ENCODE assay signal across 24 cellular contexts in the genomic region with DNA sequence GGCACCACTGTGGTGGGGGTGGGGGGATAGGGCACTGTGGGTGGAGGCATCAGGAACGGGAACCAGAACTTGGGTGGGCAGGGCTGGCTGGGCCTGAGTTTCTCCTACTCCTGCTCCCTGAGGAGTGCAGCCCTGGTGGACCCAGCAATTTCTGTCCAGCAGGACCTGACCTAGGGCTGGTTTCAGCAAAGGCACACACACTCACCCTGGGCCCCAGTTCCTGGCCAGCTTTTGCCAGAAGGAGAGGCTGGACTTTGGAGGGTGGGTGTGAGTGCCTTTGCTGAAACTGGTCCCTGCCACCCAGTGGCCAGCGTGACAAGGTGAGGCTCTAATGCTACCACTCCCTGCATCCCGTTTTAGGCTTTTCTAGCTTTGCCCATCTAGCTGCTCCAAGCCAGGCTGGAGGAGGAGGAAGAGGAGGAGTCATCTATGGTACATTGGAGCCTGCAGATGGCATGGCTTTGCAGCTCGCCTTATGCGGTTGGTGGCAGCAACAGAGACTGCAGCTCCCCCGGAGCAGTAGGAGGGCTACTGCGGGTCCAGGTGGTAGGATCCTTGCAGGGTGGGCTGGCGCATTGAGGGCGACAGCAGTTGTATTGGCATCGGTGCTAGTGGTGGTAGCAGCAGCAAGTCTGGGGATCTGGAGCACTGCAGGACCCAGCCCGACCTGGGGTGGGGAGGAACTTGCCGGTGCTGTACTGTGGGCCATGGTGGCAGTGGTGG. TPM values are rescaled to one million over a fixed set of nuclear protein-coding genes. Genes with fewer than 3 reads are reported as not detected.
DNase-seq lines count a peak whose midpoint lies in the region; ATAC-seq and TF ChIP-seq lines count a peak whose summit lies in the region.
"Had no signal": no experiment of that assay in that cellular context is flagged by ENCODE, and none has a peak within 500 bp of the region (broad histone marks: within the 10 kb centered on the region; RNA-seq: fewer than 3 reads in every experiment).

No MANE protein-coding gene starts in this region.

- H3K27ac Mint-ChIP-seq in activated CD4-positive, alpha-beta T cell treated with anti-CD3 and anti-CD28 coated beads, Interleukin-2, amount 10 ng/mL, durations not matched to agents 24 days and 14 days, result no peak overlapping the region
- H3K27ac Mint-ChIP-seq: activated CD8-positive, alpha-beta memory T cell treated with anti-CD3 and anti-CD28 coated beads, Interleukin-2, amount 10 ng/mL, durations not matched to agents 7 days and 5 days; activated naive CD8-positive, alpha-beta T cell; stimulated activated naive CD8-positive, alpha-beta T cell treated with anti-CD3 and anti-CD28 coated beads, Interleukin-15, Interleukin-2, amounts not matched to agents 100 ng/mL and 50 ng/mL, for 24 hours; type B pancreatic cell had no signal

- POLR2A ChIA-PET in PC-9 (lab: Charles Lee; ENCODE audit: unreplicated experiment), result no interaction called here

- H3K79me2 ChIP-seq in PC-9 (ENCODE audit: low read depth), result no peaks in the 10 kb centered on the region
- H3K79me2 ChIP-seq: hepatocyte had no signal

- no peak overlapping the region for H2AFZ ChIP-seq in PC-9
- H2AFZ ChIP-seq: hepatocyte had no signal

- H3K4me3 Mint-ChIP-seq in activated CD4-positive, alpha-beta T cell treated with anti-CD3 and anti-CD28 coated beads, Interleukin-2, amount 10 ng/mL, durations not matched to agents 24 days and 14 days, result no peak overlapping the region
- H3K4me3 Mint-ChIP-seq: activated CD8-positive, alpha-beta memory T cell treated with anti-CD3 and anti-CD28 coated beads, Interleukin-2, amount 10 ng/mL, durations not matched to agents 7 days and 5 days; activated naive CD8-positive, alpha-beta T cell; neural crest cell; stimulated activated naive CD8-positive, alpha-beta T cell treated with anti-CD3 and anti-CD28 coated beads, Interleukin-15, Interleukin-2, amounts not matched to agents 100 ng/mL and 50 ng/mL, for 24 hours; type B pancreatic cell had no signal

- H3K27ac ChIP-seq in WERI-Rb-1 (no peak overlapping the region), PC-9 (no peak overlapping the region)
- H3K27ac ChIP-seq: 22Rv1, hepatocyte, prostate gland had no signal

- DNase-seq in activated CD4-positive, alpha-beta T cell treated with anti-CD3 and anti-CD28 coated beads, Interleukin-2, amount 10 ng/mL, durations not matched to agents 24 days and 14 days, result peak; percentile 44
- no peak for DNase-seq in activated CD4-positive, alpha-beta T cell treated with anti-CD3 and anti-CD28 coated beads for 48 hours
- DNase-seq in WERI-Rb-1 (no peak), NCI-H748 (lab: John Stamatoyannopoulos, UW; ENCODE audit: unreplicated experiment) (no peak), PC-9 (no peak), lower leg skin (ENCODE audit: low spot score in 2 of 2) (no peak)
- no peak for DNase-seq in stimulated activated CD8-positive, alpha-beta memory T cell treated with anti-CD3 and anti-CD28 coated beads, Interleukin-4, amount 100 ng/mL, for 48 hours
- DNase-seq: activated CD4-positive, alpha-beta T cell treated with anti-CD3 and anti-CD28 coated beads for 1 hour; activated CD8-positive, alpha-beta memory T cell treated with anti-CD3 and anti-CD28 coated beads, Interleukin-2, amount 10 ng/mL, durations not matched to agents 7 days and 5 days; cerebellar nuclear complex; foreskin melanocyte; NCI-H1105; NCI-H2081 treated with DMSO at 0.1 percent for 48 hours; NCI-H524; SHP77 treated with DMSO at 0.1 percent for 48 hours; stimulated activated CD4-positive, alpha-beta T cell treated with anti-CD3 and anti-CD28 coated beads, Interleukin-2, amount 100 ng/mL, for 24 hours had no signal

- H3K27me3 ChIP-seq in WERI-Rb-1 (ENCODE audit: insufficient read depth, low read depth, severe bottlenecking), result no peaks in the 10 kb centered on the region
- peaks cover 85% of the 10 kb centered on the region for H3K27me3 ChIP-seq in PC-9 (ENCODE audit: insufficient read depth, low read depth)

- H3K36me3 ChIP-seq in WERI-Rb-1 (no peaks in the 10 kb centered on the region), PC-9 (ENCODE audit: low read depth) (no peaks in the 10 kb centered on the region)
- H3K36me3 ChIP-seq: prostate gland had no signal

- BruUV-seq in PC-9 (replicated peaks; lab: Mats Ljungman, UMichigan), result no TSS peak

- no peaks in the 10 kb centered on the region for H3K9me3 Mint-ChIP-seq in activated CD4-positive, alpha-beta T cell treated with anti-CD3 and anti-CD28 coated beads, Interleukin-2, amount 10 ng/mL, durations not matched to agents 24 days and 14 days
- H3K9me3 Mint-ChIP-seq: neural crest cell; stimulated activated naive CD8-positive, alpha-beta T cell treated with anti-CD3 and anti-CD28 coated beads, Interleukin-15, Interleukin-2, amounts not matched to agents 100 ng/mL and 50 ng/mL, for 24 hours; type B pancreatic cell had no signal

- no peaks in the 10 kb centered on the region for H4K20me1 ChIP-seq in PC-9 (ENCODE audit: insufficient read depth)

- 80 to 84% methylated on average over 10 to 11 of the region's 12 CpGs for WGBS in lower leg skin, 2 donors

- H3K4me2 ChIP-seq in PC-9, result no peak overlapping the region
- H3K4me2 ChIP-seq: hepatocyte had no signal

- H3K4me3 ChIP-seq in WERI-Rb-1 (ENCODE audit: low read depth, low read length), result no peak overlapping the region
- H3K4me3 ChIP-seq in PC-9, result no peak overlapping the region
- H3K4me3 ChIP-seq in lower leg skin (ENCODE audit: low read depth, poor library complexity, severe bottlenecking), result no peak overlapping the region
- H3K4me3 ChIP-seq: hepatocyte, prostate gland had no signal

- peak; percentile 5 for ATAC-seq in HG02885 (IDR thresholded peaks at IDR 0.05; ENCODE audit: poor library complexity, unreplicated experiment)
- ATAC-seq: activated CD8-positive, alpha-beta memory T cell treated with anti-CD3 and anti-CD28 coated beads, Interleukin-2, amount 10 ng/mL, durations not matched to agents 7 days and 5 days had no signal

- H3K36me3 Mint-ChIP-seq in activated CD4-positive, alpha-beta T cell treated with anti-CD3 and anti-CD28 coated beads, Interleukin-2, amount 10 ng/mL, durations not matched to agents 24 days and 14 days (ENCODE audit: low read depth), result no peaks in the 10 kb centered on the region
- H3K36me3 Mint-ChIP-seq: activated CD8-positive, alpha-beta memory T cell treated with anti-CD3 and anti-CD28 coated beads, Interleukin-2, amount 10 ng/mL, durations not matched to agents 7 days and 5 days; activated naive CD8-positive, alpha-beta T cell; type B pancreatic cell had no signal

- no peaks in the 10 kb centered on the region for H3K9me2 ChIP-seq in PC-9 (ENCODE audit: insufficient read depth)

- H3K4me1 Mint-ChIP-seq in activated CD4-positive, alpha-beta T cell treated with anti-CD3 and anti-CD28 coated beads, Interleukin-2, amount 10 ng/mL, durations not matched to agents 24 days and 14 days, result no peaks in the 10 kb centered on the region
- H3K4me1 Mint-ChIP-seq: activated CD8-positive, alpha-beta memory T cell treated with anti-CD3 and anti-CD28 coated beads, Interleukin-2, amount 10 ng/mL, durations not matched to agents 7 days and 5 days; neural crest cell had no signal

- no peak for TF ChIP-seq POLR2A in lower leg skin (IDR thresholded peaks at IDR 0.05)

- H3K27me3 Mint-ChIP-seq in activated CD4-positive, alpha-beta T cell treated with anti-CD3 and anti-CD28 coated beads, Interleukin-2, amount 10 ng/mL, durations not matched to agents 24 days and 14 days, result peaks cover 20% of the 10 kb centered on the region

- TF ChIP-seq CTCF in WERI-Rb-1 (IDR thresholded peaks at IDR 0.05; ENCODE audit: low read depth, low read length) (0 out of 2 replicates have a peak, but pooled peaks have one; percentile 1), PC-9 (conservative IDR thresholded peaks at IDR 0.05) (no peak), lower leg skin (IDR thresholded peaks at IDR 0.05) (no peak)

- CTCF ChIA-PET in PC-9 (lab: Charles Lee), result no interaction called here

- H3K4me1 ChIP-seq in PC-9 (replicated peaks; ENCODE audit: insufficient read depth), result no peaks in the 10 kb centered on the region
- H3K4me1 ChIP-seq: prostate gland had no signal

- H3K9me3 ChIP-seq in WERI-Rb-1 (ENCODE audit: severe bottlenecking), result no peaks in the 10 kb centered on the region
- H3K9me3 ChIP-seq in PC-9 (ENCODE audit: insufficient read depth, low read depth), result no peaks in the 10 kb centered on the region
- H3K9me3 ChIP-seq: prostate gland had no signal

- intact Hi-C loops in activated CD4-positive, alpha-beta T cell treated with anti-CD3 and anti-CD28 coated beads, Interleukin-2, amount 10 ng/mL, durations not matched to agents 24 days and 14 days (cut with micrococcal nuclease), result no loop called here
- intact Hi-C loops in PC-9 (cut with micrococcal nuclease; ENCODE audit: unreplicated experiment) (no loop called here), lower leg skin (cut with DNase I; ENCODE audit: low total_unique reads) (no loop called here)

- H3F3A ChIP-seq in PC-9 (ENCODE audit: insufficient read depth, low read depth), result no peaks in the 10 kb centered on the region

RNA-seq across cellular contexts. Expression of gene IMP4, which starts 40.4 kb away (rescaled TPM):
- total RNA-seq in activated CD4-positive, alpha-beta T cell treated with anti-CD3 and anti-CD28 coated beads, Interleukin-2, amount 10 ng/mL, durations not matched to agents 24 days and 14 days, result 177 and 178 TPM in 2 replicates
- total RNA-seq in PC-9 (2021) (76.8 and 82.6 TPM in 2 replicates), lower leg skin (10 to 100 TPM; 84.8 to 98.1 (median 97.0) TPM)

RNA-seq across cellular contexts. Expression of gene PTPN18, which starts 53.5 kb away (rescaled TPM):
- total RNA-seq in activated CD4-positive, alpha-beta T cell treated with anti-CD3 and anti-CD28 coated beads, Interleukin-2, amount 10 ng/mL, durations not matched to agents 24 days and 14 days, result 61.7 and 61.9 TPM in 2 replicates
- total RNA-seq in PC-9 (2021), result 54.5 and 55.9 TPM in 2 replicates
- 10 to 100 TPM; 18.7 to 31.1 (median 25.4) TPM for total RNA-seq in lower leg skin
